ENCODE assay signal across 18 cellular contexts in genomic region chr6:56833127-56833791, GRCh38.
DNase-seq lines count a peak whose midpoint lies in the region; ATAC-seq, FAIRE-seq and TF ChIP-seq lines count a peak whose summit lies in the region.
"Had no signal": no experiment of that assay in that cellular context is flagged by ENCODE, and none has a peak within 500 bp of the region (broad histone marks: within the 10 kb centered on the region; RNA-seq: fewer than 3 reads in every experiment).

No MANE protein-coding gene starts in this region.

- no peak overlapping the region for H3K27ac Mint-ChIP-seq in progenitor cell of endocrine pancreas
- H3K27ac Mint-ChIP-seq in activated naive CD4-positive, alpha-beta T cell treated with anti-CD3 and anti-CD28 coated beads for 36 hours, result no peak overlapping the region
- H3K27ac Mint-ChIP-seq: CD8-positive, alpha-beta memory T cell had no signal

- H3K27ac ChIP-seq in SK-N-SH (ENCODE audit: low read depth in 2 of 2, low read length in 1 of 2) (no peak overlapping the region), GM12878 (ENCODE audit: control insufficient read depth, insufficient read depth) (no peak overlapping the region), right atrium auricular region (peak overlapping the region; percentile 70 to 79)
- H3K27ac ChIP-seq: 22Rv1, BLaER1, HL-60, SK-N-MC had no signal

- peaks cover 20% of the 10 kb centered on the region for H3K27me3 Mint-ChIP-seq in progenitor cell of endocrine pancreas
- H3K27me3 Mint-ChIP-seq in activated naive CD4-positive, alpha-beta T cell treated with anti-CD3 and anti-CD28 coated beads for 36 hours (ENCODE audit: low read depth), result peaks cover 27% of the 10 kb centered on the region

- H3K9ac ChIP-seq in SK-N-SH (no peak overlapping the region), GM12878 (ENCODE audit: control insufficient read depth, insufficient read depth, low read length) (no peak overlapping the region)
- H3K9ac ChIP-seq: BLaER1 had no signal

- 92% methylated on average over 3 of the region's 3 CpGs for WGBS in SK-N-SH (ENCODE audit: low lambda C conversion rate)
- 54% methylated on average over 3 of the region's 3 CpGs for WGBS in GM12878 (ENCODE audit: insufficient coverage, insufficient replicate concordance, low lambda C conversion rate, missing lambda C conversion rate)

- intact Hi-C loops in GM12878 (cut with micrococcal nuclease; ENCODE audit: unreplicated experiment), result no loop called here
- intact Hi-C loops in activated naive CD4-positive, alpha-beta T cell treated with anti-CD3 and anti-CD28 coated beads for 36 hours (cut with micrococcal nuclease), result no loop called here

- H4K20me1 ChIP-seq in SK-N-SH (ENCODE audit: insufficient read depth) (peaks cover 94% of the 10 kb centered on the region), GM12878 (ENCODE audit: control insufficient read depth, insufficient read depth) (no peaks in the 10 kb centered on the region; the same call in 1 of the 2 replicates)

- no peak for TF ChIP-seq POLR2A in GM12878 (IDR thresholded peaks at IDR 0.05; ENCODE audit: low read depth, low read length)

- no peak for TF ChIP-seq CTCF in SK-N-SH (IDR thresholded peaks at IDR 0.05)
- no peak for TF ChIP-seq CTCF in GM12878 (IDR thresholded peaks at IDR 0.05 in 2 of 3, conservative IDR thresholded peaks at IDR 0.05 in 1 of 3; ENCODE audit: control insufficient read depth in 2 of 3, extremely low read depth in 1 of 3, insufficient read depth in 1 of 3, low read depth in 3 of 3, low read length in 3 of 3)
- no peak for TF ChIP-seq CTCF in right atrium auricular region (IDR thresholded peaks at IDR 0.05)
- no peak for TF ChIP-seq CTCF in progenitor cell of endocrine pancreas (IDR thresholded peaks at IDR 0.05; ENCODE audit: unreplicated experiment)

- H3K36me3 ChIP-seq in SK-N-SH (replicated peaks in 1 of 2; ENCODE audit: control insufficient read depth in 1 of 2, insufficient read depth in 2 of 2, low read length in 1 of 2) (peaks cover 0 to 4% of the 10 kb centered on the region in 2 experiments), GM12878 (ENCODE audit: control insufficient read depth in 2 of 2, insufficient read depth in 2 of 2, low read length in 1 of 2) (peaks cover 0 to 6% of the 10 kb centered on the region in 2 experiments; a peak in 1 of 4 replicates), right atrium auricular region (no peaks in the 10 kb centered on the region)
- H3K36me3 ChIP-seq: BLaER1 had no signal

- H3K27me3 ChIP-seq in SK-N-SH (ENCODE audit: insufficient read depth), result no peaks in the 10 kb centered on the region
- no peaks in the 10 kb centered on the region for H3K27me3 ChIP-seq in GM12878 (replicated peaks in 1 of 2; ENCODE audit: control insufficient read depth in 2 of 2, insufficient read depth in 2 of 2, low read length in 1 of 2)
- H3K27me3 ChIP-seq in right atrium auricular region, result no peaks in the 10 kb centered on the region
- H3K27me3 ChIP-seq: BLaER1 had no signal

- H3K4me3 ChIP-seq in SK-N-SH (ENCODE audit: low read depth in 2 of 2, low read length in 1 of 2) (no peak overlapping the region), GM12878 (no peak overlapping the region), right atrium auricular region (no peak overlapping the region)
- H3K4me3 ChIP-seq: BLaER1, K562, SK-N-MC had no signal

- CTCF ChIA-PET in SK-N-SH (lab: Yijun Ruan, JAX) (interaction anchor here (1.0 kb wide), 1 partner anchor 11 kb away, joined by 3 read pairs; no protein-coding TSS in a partner anchor), GM12878 (lab: Yijun Ruan, JAX) (interaction anchor here (0.5 to 2.8 kb wide), 9 partner anchors 11 to 125 kb away, joined by 3 to 10 read pairs (median 5); no protein-coding TSS in a partner anchor)
- CTCF ChIA-PET in activated naive CD4-positive, alpha-beta T cell treated with anti-CD3 and anti-CD28 coated beads for 36 hours (lab: Charles Lee), result no interaction called here

- no peak overlapping the region for H3K4me3 Mint-ChIP-seq in progenitor cell of endocrine pancreas (ENCODE audit: low read depth)
- no peak overlapping the region for H3K4me3 Mint-ChIP-seq in activated naive CD4-positive, alpha-beta T cell treated with anti-CD3 and anti-CD28 coated beads for 36 hours
- H3K4me3 Mint-ChIP-seq: CD8-positive, alpha-beta memory T cell had no signal

- in situ Hi-C loops in GM12878 (cut with MboI), result no loop called here

- H3K4me2 ChIP-seq in SK-N-SH (no peak overlapping the region), GM12878 (ENCODE audit: control insufficient read depth, insufficient read depth) (0 out of 2 replicates have a peak overlapping the region, but pooled peaks have one; percentile 41)
- H3K4me2 ChIP-seq: BLaER1 had no signal

- H3K4me1 ChIP-seq in SK-N-SH (ENCODE audit: control insufficient read depth in 1 of 2, insufficient read depth in 2 of 2, low read depth in 1 of 2, low read length in 1 of 2) (peaks cover 2 to 12% of the 10 kb centered on the region in 2 experiments; a peak in 3 of 4 replicates), GM12878 (ENCODE audit: control insufficient read depth, insufficient read depth, low read length) (peaks cover 21% of the 10 kb centered on the region; the same call in 1 of the 2 replicates), right atrium auricular region (peaks cover 0 to 49% of the 10 kb centered on the region in 2 donors)
- H3K4me1 ChIP-seq: BLaER1 had no signal

- FAIRE-seq in GM12878 (lab: Jason Lieb, UNC), result no peak
- FAIRE-seq: GM19239, K562 had no signal

- 0 out of 3 replicates have a peak, but pooled peaks have one; percentile 20 for ATAC-seq in SK-N-SH treated with all-trans-retinoic acid at 6 μM for 48 hours
- ATAC-seq in GM12878, result peak; percentile 75
- ATAC-seq: K562, PC-3 had no signal

- no peaks in the 10 kb centered on the region for H3F3A ChIP-seq in SK-N-SH (replicated peaks; ENCODE audit: insufficient read depth)

- H3K9me3 Mint-ChIP-seq in progenitor cell of endocrine pancreas (ENCODE audit: low read depth), result no peaks in the 10 kb centered on the region
- H3K9me3 Mint-ChIP-seq in activated naive CD4-positive, alpha-beta T cell treated with anti-CD3 and anti-CD28 coated beads for 36 hours, result no peaks in the 10 kb centered on the region

- no peak for DNase-seq in SK-N-SH
- no peak for DNase-seq in GM12878 (ENCODE audit: low read depth, low spot score)
- no peak for DNase-seq in right atrium auricular region (ENCODE audit: low spot score)
- DNase-seq in DMS153 treated with DMSO at 0.1 percent for 48 hours (lab: John Stamatoyannopoulos, UW; ENCODE audit: unreplicated experiment), result no peak
- no peak for DNase-seq in progenitor cell of endocrine pancreas (ENCODE audit: low spot score, unreplicated experiment)
- no peak for DNase-seq in amygdala (lab: John Stamatoyannopoulos, UW)
- no peak for DNase-seq in activated naive CD4-positive, alpha-beta T cell treated with anti-CD3 and anti-CD28 coated beads for 36 hours
- DNase-seq: CD8-positive, alpha-beta memory T cell; NCI-H1092 treated with DMSO at 0.1 percent for 48 hours; NCI-H1694; PC-3 had no signal

- no peak overlapping the region for H2AFZ ChIP-seq in SK-N-SH (ENCODE audit: low read depth)
- H2AFZ ChIP-seq in GM12878 (ENCODE audit: control insufficient read depth, low read depth, low read length), result no peak overlapping the region

- BruUV-seq in GM12878 (replicated peaks; lab: Mats Ljungman, UMichigan), result no TSS peak

- RAD21 ChIA-PET in GM12878 (lab: Charles Lee; ENCODE audit: unreplicated experiment), result interaction anchor here (0.9 to 2.6 kb wide), 11 partner anchors 10 to 124 kb away, joined by 3 to 17 read pairs (median 4); no protein-coding TSS in a partner anchor

- peaks cover 2% of the 10 kb centered on the region for H3K36me3 Mint-ChIP-seq in progenitor cell of endocrine pancreas (ENCODE audit: insufficient read depth)
- H3K36me3 Mint-ChIP-seq in activated naive CD4-positive, alpha-beta T cell treated with anti-CD3 and anti-CD28 coated beads for 36 hours (ENCODE audit: low read depth), result no peaks in the 10 kb centered on the region
- H3K36me3 Mint-ChIP-seq: CD8-positive, alpha-beta memory T cell had no signal

- H3K9me3 ChIP-seq in SK-N-SH (no peaks in the 10 kb centered on the region), GM12878 (replicated peaks; ENCODE audit: control insufficient read depth, insufficient read depth, low read length) (peaks cover 8% of the 10 kb centered on the region; the same call in 2 of the 3 replicates), right atrium auricular region (no peaks in the 10 kb centered on the region)

- TF ChIP-seq RAD21 in SK-N-SH (IDR thresholded peaks at IDR 0.05; ENCODE audit: low read length) (no peak), GM12878 (IDR thresholded peaks at IDR 0.05; ENCODE audit: insufficient read depth, low read depth, low read length) (no peak)

- H3K9me2 ChIP-seq in SK-N-SH, result no peaks in the 10 kb centered on the region

- peaks cover 4% of the 10 kb centered on the region for H3K4me1 Mint-ChIP-seq in progenitor cell of endocrine pancreas (ENCODE audit: low read depth)
- H3K4me1 Mint-ChIP-seq in activated naive CD4-positive, alpha-beta T cell treated with anti-CD3 and anti-CD28 coated beads for 36 hours (ENCODE audit: low read depth), result no peaks in the 10 kb centered on the region
- H3K4me1 Mint-ChIP-seq: CD8-positive, alpha-beta memory T cell had no signal

- POLR2A ChIA-PET in SK-N-SH (lab: Yijun Ruan, JAX) (no interaction called here), GM12878 (lab: Charles Lee) (interaction anchor here (0.9 to 2.8 kb wide), 6 partner anchors 11 to 239 kb away, joined by 3 to 12 read pairs (median 3); no protein-coding TSS in a partner anchor)

- H3K79me2 ChIP-seq in SK-N-SH (ENCODE audit: insufficient read depth) (peaks cover 100% of the 10 kb centered on the region), GM12878 (ENCODE audit: control insufficient read depth, insufficient read depth, low read length) (peaks cover 95% of the 10 kb centered on the region)

- SMC1A ChIA-PET in GM12878 (lab: Charles Lee; ENCODE audit: uncharacterized antibody, unreplicated experiment), result interaction anchor here (0.6 to 2.8 kb wide), 16 partner anchors 9 to 291 kb away, joined by 3 to 14 read pairs (median 4); no protein-coding TSS in a partner anchor

- TF ChIP-seq EP300 in SK-N-SH (IDR thresholded peaks at IDR 0.05; ENCODE audit: borderline replicate concordance in 1 of 2, low read depth in 1 of 2, low read length in 1 of 2) (no peak), GM12878 (IDR thresholded peaks at IDR 0.05; ENCODE audit: borderline replicate concordance in 1 of 2, control insufficient read depth in 1 of 2, low read depth in 2 of 2, low read length in 2 of 2) (no peak)

TF ChIP-seq in SK-N-SH treated with all-trans-retinoic acid at 6 μM for 48 hours, 23 proteins besides CTCF, POLR2A, EP300 and RAD21 (continues in another document):
- TF ChIP-seq ZFP3 (CRISPR knock-in tag; IDR thresholded peaks at IDR 0.05), result no peak
- TF ChIP-seq ZNF8 (CRISPR knock-in tag; IDR thresholded peaks at IDR 0.05), result no peak

TF ChIP-seq in SK-N-SH, 30 proteins besides CTCF, POLR2A, EP300 and RAD21 (continues in another document):
- TF ChIP-seq MEF2A (IDR thresholded peaks at IDR 0.05; ENCODE audit: borderline replicate concordance, low read depth), result no peak
- TF ChIP-seq NRF1 (IDR thresholded peaks at IDR 0.05; ENCODE audit: low read depth, low read length), result no peak
- TF ChIP-seq JUND (IDR thresholded peaks at IDR 0.05), result no peak

TF ChIP-seq in GM12878, 131 proteins besides CTCF, POLR2A, EP300 and RAD21 (continues in another document):
- TF ChIP-seq ZNF622 (IDR thresholded peaks at IDR 0.05), result no peak
- TF ChIP-seq CBX5 (IDR thresholded peaks at IDR 0.05; ENCODE audit: low read depth), result no peak
- peak; percentile 47; the same call in 1 of the 2 replicates for TF ChIP-seq MEF2A (IDR thresholded peaks at IDR 0.05; ENCODE audit: insufficient read depth, low read depth, low read length)

Comparison
In these comparisons a context has a peak if more than half of its experiments do, and no peak if none do; other contexts are left out.
1. H3K27ac ChIP-seq: peak in right atrium auricular region (2 of 2); none in SK-N-SH (0 of 2) and GM12878 (single experiment).